ENCODE assay signal across 10 cellular contexts in the genomic region with DNA sequence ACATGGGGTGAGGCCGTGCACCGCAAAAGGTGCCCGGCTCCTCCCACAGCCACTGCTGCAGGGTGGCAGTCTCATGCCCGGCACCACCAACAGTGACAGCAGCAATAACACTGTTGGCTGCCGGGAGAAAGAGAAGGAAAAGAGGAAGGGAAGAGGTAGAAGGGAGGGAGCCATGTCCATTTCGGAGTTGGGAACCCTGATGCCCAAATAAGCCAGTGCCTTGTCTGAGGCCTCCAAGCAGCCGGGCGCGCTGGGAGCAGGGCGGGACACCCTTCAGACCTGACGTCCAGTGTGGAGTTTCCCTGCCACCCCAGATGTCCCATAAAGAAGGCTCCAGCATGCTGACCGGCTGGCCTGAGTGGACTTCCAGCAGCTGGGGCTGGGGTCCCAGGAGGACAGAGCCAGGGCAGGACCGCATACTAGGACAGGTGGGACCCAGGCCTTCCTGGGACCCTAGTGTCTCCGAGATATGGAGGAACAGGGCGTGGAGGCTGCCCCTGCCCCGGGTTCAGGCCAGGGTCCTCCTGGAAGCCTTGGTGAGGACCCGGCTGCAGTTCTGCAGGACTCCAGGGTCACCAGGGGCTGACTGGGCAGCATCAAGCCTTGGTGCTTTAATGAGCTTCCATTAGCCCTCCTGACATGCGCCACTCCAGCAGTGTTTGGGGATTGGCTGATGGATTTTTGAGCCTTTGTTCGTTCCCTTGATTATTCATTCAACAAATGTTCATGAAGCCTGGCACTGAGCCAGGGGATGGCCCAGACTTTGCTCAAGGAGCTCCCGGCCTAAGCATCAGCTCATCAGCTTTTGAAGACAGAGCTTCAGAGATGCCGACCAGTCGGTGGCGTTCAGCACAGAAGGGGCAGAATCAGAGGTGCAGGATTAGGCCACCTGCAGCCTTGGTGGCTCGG.
A peak's percentile ranks its signal among the peaks of the same experiment; 100 is the strongest.
DNase-seq lines count a peak whose midpoint lies in the region; ATAC-seq and TF ChIP-seq lines count a peak whose summit lies in the region.
"Had no signal": no experiment of that assay in that cellular context is flagged by ENCODE, and none has a peak within 500 bp of the region (broad histone marks: within the 10 kb centered on the region; RNA-seq: fewer than 3 reads in every experiment).

No MANE protein-coding gene starts in this region.

- no peak for TF ChIP-seq CTCF in Calu3 (IDR thresholded peaks at IDR 0.05; ENCODE audit: unreplicated experiment)
- no peak for TF ChIP-seq CTCF in NB4 (IDR thresholded peaks at IDR 0.05; ENCODE audit: low read depth, low read length)
- TF ChIP-seq CTCF in neural cell (IDR thresholded peaks at IDR 0.05; ENCODE audit: poor library complexity, severe bottlenecking): no peak

- intact Hi-C loops in Calu3 (cut with micrococcal nuclease; ENCODE audit: unreplicated experiment): no loop called here
- intact Hi-C loops in activated CD4-positive, alpha-beta memory T cell treated with anti-CD3 and anti-CD28 coated beads for 36 hours (cut with micrococcal nuclease): no loop called here

- H3K9ac ChIP-seq in neural cell (ENCODE audit: low read length): peak overlapping the region; percentile 36

- DNase-seq in Calu3: no peak
- DNase-seq in NB4 (ENCODE audit: low read depth): peak; percentile 24
- DNase-seq in effector memory CD4-positive, alpha-beta T cell: no peak
- DNase-seq in globus pallidus (ENCODE audit: low spot score): no peak
- DNase-seq in activated CD4-positive, alpha-beta memory T cell treated with anti-CD3 and anti-CD28 coated beads for 36 hours: no peak
- DNase-seq: NCI-H2081 treated with DMSO at 0.1 percent for 48 hours, T-helper 2 cell had no signal

- no peak for TF ChIP-seq POLR2A in NB4 (IDR thresholded peaks at IDR 0.05; ENCODE audit: extremely low read depth, insufficient read length)

- CTCF ChIA-PET in Calu3 (lab: Charles Lee): interaction anchor here (0.5 to 1.1 kb wide), 2 partner anchors 14 to 212 kb away, joined by 3 read pairs; no protein-coding TSS in a partner anchor
- CTCF ChIA-PET in activated CD4-positive, alpha-beta memory T cell treated with anti-CD3 and anti-CD28 coated beads for 36 hours (lab: Charles Lee): no interaction called here

- peaks cover 6% of the 10 kb centered on the region for H3K27me3 ChIP-seq in effector memory CD4-positive, alpha-beta T cell (replicated peaks; ENCODE audit: control insufficient read depth, insufficient read depth, low read length, poor library complexity, severe bottlenecking)
- H3K27me3 ChIP-seq in neural cell (ENCODE audit: insufficient read depth, low read depth, low read length): peaks cover 4% of the 10 kb centered on the region

- no peaks in the 10 kb centered on the region for H3K9me2 ChIP-seq in neural cell (ENCODE audit: insufficient read depth, low read length)

- ATAC-seq in HG03039 (IDR thresholded peaks at IDR 0.05; ENCODE audit: unreplicated experiment) (no peak), HG03469 (IDR thresholded peaks at IDR 0.05; ENCODE audit: unreplicated experiment) (no peak)

- H3K27me3 Mint-ChIP-seq in Calu3 (ENCODE audit: unreplicated experiment): peaks cover 81% of the 10 kb centered on the region
- H3K27me3 Mint-ChIP-seq in activated CD4-positive, alpha-beta memory T cell treated with anti-CD3 and anti-CD28 coated beads for 36 hours: peaks cover 12% of the 10 kb centered on the region

- no peaks in the 10 kb centered on the region for H3F3A ChIP-seq in neural cell (ENCODE audit: insufficient read depth, low read length, poor library complexity, severe bottlenecking)

- peak overlapping the region; percentile 72 for H3K4me3 Mint-ChIP-seq in Calu3 (ENCODE audit: low read depth, unreplicated experiment)
- no peak overlapping the region for H3K4me3 Mint-ChIP-seq in activated CD4-positive, alpha-beta memory T cell treated with anti-CD3 and anti-CD28 coated beads for 36 hours

- H3K4me3 ChIP-seq in NB4 (ENCODE audit: low read depth, low read length) (no peak overlapping the region), neural cell (ENCODE audit: low read length) (peak overlapping the region; percentile 52)
- H3K4me3 ChIP-seq in effector memory CD4-positive, alpha-beta T cell (ENCODE audit: insufficient read depth, low read depth, low read length, poor library complexity, severe bottlenecking): peak overlapping the region; percentile 20

- POLR2A ChIA-PET in activated CD4-positive, alpha-beta memory T cell treated with anti-CD3 and anti-CD28 coated beads for 36 hours (lab: Charles Lee): no interaction called here

- H3K27ac ChIP-seq in effector memory CD4-positive, alpha-beta T cell (ENCODE audit: insufficient read depth, low read length, poor library complexity, severe bottlenecking): no peak overlapping the region
- no peak overlapping the region for H3K27ac ChIP-seq in neural cell (ENCODE audit: low read length)

- H3K36me3 ChIP-seq in effector memory CD4-positive, alpha-beta T cell (ENCODE audit: control insufficient read depth, insufficient read depth, low read length): no peaks in the 10 kb centered on the region
- no peaks in the 10 kb centered on the region for H3K36me3 ChIP-seq in neural cell (ENCODE audit: insufficient read depth, low read length)

- H3K27ac Mint-ChIP-seq in Calu3 (ENCODE audit: unreplicated experiment): no peak overlapping the region
- H3K27ac Mint-ChIP-seq in activated CD4-positive, alpha-beta memory T cell treated with anti-CD3 and anti-CD28 coated beads for 36 hours: no peak overlapping the region

- no peaks in the 10 kb centered on the region for H3K9me3 Mint-ChIP-seq in Calu3 (ENCODE audit: low read depth, unreplicated experiment)
- no peaks in the 10 kb centered on the region for H3K9me3 Mint-ChIP-seq in activated CD4-positive, alpha-beta memory T cell treated with anti-CD3 and anti-CD28 coated beads for 36 hours

- no peak for TF ChIP-seq RAD21 in neural cell (conservative IDR thresholded peaks at IDR 0.05)

- no peaks in the 10 kb centered on the region for H3K9me3 ChIP-seq in effector memory CD4-positive, alpha-beta T cell (ENCODE audit: control insufficient read depth, low read length)
- no peaks in the 10 kb centered on the region for H3K9me3 ChIP-seq in neural cell (ENCODE audit: low read length)

- H2AFZ ChIP-seq in neural cell (ENCODE audit: low read depth, low read length): no peak overlapping the region

- no peaks in the 10 kb centered on the region for H4K20me1 ChIP-seq in neural cell (ENCODE audit: insufficient read depth)

- BruUV-seq in Calu3 (replicated peaks; lab: Mats Ljungman, UMichigan): no TSS peak

- H3K4me1 Mint-ChIP-seq in Calu3 (ENCODE audit: low read depth, unreplicated experiment): peaks cover 20% of the 10 kb centered on the region
- H3K4me1 Mint-ChIP-seq in activated CD4-positive, alpha-beta memory T cell treated with anti-CD3 and anti-CD28 coated beads for 36 hours (ENCODE audit: low read depth): peaks cover 6% of the 10 kb centered on the region

- no peak for TF ChIP-seq EP300 in neural cell (conservative IDR thresholded peaks at IDR 0.05; ENCODE audit: poor library complexity, severe bottlenecking)

- peaks cover 8% of the 10 kb centered on the region for H3K36me3 Mint-ChIP-seq in Calu3 (ENCODE audit: insufficient read depth, unreplicated experiment)
- no peaks in the 10 kb centered on the region for H3K36me3 Mint-ChIP-seq in activated CD4-positive, alpha-beta memory T cell treated with anti-CD3 and anti-CD28 coated beads for 36 hours

- H3K4me2 ChIP-seq in neural cell (ENCODE audit: low read length): no peak overlapping the region

- H3K79me2 ChIP-seq in neural cell (replicated peaks; ENCODE audit: insufficient read depth, low read length): no peaks in the 10 kb centered on the region

- H3K4me1 ChIP-seq in effector memory CD4-positive, alpha-beta T cell (ENCODE audit: control insufficient read depth, insufficient read depth, low read length, poor library complexity, severe bottlenecking): peaks cover 2% of the 10 kb centered on the region

TF ChIP-seq in neural cell, 6 proteins besides CTCF, POLR2A, EP300 and RAD21:
- TF ChIP-seq TAF1 (IDR thresholded peaks at IDR 0.05; ENCODE audit: low read depth) (no peak), EZH2 (IDR thresholded peaks at IDR 0.05; ENCODE audit: borderline replicate concordance, insufficient read depth, low read length, poor library complexity, severe bottlenecking) (no peak), SMC3 (conservative IDR thresholded peaks at IDR 0.05; ENCODE audit: poor library complexity) (no peak), POLR2AphosphoS5 (IDR thresholded peaks at IDR 0.05) (no peak), MXI1 (conservative IDR thresholded peaks at IDR 0.05; ENCODE audit: poor library complexity, severe bottlenecking) (no peak)
- TF ChIP-seq, protein P1, sequence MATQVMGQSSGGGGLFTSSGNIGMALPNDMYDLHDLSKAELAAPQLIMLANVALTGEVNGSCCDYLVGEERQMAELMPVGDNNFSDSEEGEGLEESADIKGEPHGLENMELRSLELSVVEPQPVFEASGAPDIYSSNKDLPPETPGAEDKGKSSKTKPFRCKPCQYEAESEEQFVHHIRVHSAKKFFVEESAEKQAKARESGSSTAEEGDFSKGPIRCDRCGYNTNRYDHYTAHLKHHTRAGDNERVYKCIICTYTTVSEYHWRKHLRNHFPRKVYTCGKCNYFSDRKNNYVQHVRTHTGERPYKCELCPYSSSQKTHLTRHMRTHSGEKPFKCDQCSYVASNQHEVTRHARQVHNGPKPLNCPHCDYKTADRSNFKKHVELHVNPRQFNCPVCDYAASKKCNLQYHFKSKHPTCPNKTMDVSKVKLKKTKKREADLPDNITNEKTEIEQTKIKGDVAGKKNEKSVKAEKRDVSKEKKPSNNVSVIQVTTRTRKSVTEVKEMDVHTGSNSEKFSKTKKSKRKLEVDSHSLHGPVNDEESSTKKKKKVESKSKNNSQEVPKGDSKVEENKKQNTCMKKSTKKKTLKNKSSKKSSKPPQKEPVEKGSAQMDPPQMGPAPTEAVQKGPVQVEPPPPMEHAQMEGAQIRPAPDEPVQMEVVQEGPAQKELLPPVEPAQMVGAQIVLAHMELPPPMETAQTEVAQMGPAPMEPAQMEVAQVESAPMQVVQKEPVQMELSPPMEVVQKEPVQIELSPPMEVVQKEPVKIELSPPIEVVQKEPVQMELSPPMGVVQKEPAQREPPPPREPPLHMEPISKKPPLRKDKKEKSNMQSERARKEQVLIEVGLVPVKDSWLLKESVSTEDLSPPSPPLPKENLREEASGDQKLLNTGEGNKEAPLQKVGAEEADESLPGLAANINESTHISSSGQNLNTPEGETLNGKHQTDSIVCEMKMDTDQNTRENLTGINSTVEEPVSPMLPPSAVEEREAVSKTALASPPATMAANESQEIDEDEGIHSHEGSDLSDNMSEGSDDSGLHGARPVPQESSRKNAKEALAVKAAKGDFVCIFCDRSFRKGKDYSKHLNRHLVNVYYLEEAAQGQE (IDR thresholded peaks at IDR 0.05; ENCODE audit: borderline replicate concordance): no peak
